1 cellular context compared by ENCODE assay signal in genomic region chr15:101439285-101439919, GRCh38.
TF ChIP-seq lines count a peak whose summit lies in the region.

No MANE protein-coding gene starts in this region.

TF ChIP-seq in HepG2, 621 proteins besides CTCF, POLR2A, EP300 and RAD21 (continued from another document and continues in another):
- TF ChIP-seq, protein P1, sequence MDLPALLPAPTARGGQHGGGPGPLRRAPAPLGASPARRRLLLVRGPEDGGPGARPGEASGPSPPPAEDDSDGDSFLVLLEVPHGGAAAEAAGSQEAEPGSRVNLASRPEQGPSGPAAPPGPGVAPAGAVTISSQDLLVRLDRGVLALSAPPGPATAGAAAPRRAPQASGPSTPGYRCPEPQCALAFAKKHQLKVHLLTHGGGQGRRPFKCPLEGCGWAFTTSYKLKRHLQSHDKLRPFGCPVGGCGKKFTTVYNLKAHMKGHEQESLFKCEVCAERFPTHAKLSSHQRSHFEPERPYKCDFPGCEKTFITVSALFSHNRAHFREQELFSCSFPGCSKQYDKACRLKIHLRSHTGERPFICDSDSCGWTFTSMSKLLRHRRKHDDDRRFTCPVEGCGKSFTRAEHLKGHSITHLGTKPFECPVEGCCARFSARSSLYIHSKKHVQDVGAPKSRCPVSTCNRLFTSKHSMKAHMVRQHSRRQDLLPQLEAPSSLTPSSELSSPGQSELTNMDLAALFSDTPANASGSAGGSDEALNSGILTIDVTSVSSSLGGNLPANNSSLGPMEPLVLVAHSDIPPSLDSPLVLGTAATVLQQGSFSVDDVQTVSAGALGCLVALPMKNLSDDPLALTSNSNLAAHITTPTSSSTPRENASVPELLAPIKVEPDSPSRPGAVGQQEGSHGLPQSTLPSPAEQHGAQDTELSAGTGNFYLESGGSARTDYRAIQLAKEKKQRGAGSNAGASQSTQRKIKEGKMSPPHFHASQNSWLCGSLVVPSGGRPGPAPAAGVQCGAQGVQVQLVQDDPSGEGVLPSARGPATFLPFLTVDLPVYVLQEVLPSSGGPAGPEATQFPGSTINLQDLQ (CRISPR knock-in tag; IDR thresholded peaks at IDR 0.05): no peak
- TF ChIP-seq THAP11 (CRISPR knock-in tag; IDR thresholded peaks at IDR 0.05): peak; percentile 81
- TF ChIP-seq SP4 (CRISPR knock-in tag; IDR thresholded peaks at IDR 0.05): peak; percentile 29; the same call in 1 of the 2 replicates
- no peak for TF ChIP-seq ZNF850 (CRISPR knock-in tag; conservative IDR thresholded peaks at IDR 0.05)
- TF ChIP-seq BHLHE40 (IDR thresholded peaks at IDR 0.05; ENCODE audit: low read length): peak; percentile 47; the same call in 1 of the 2 replicates
- no peak; the same call in 1 of the 2 replicates for TF ChIP-seq MAF1 (CRISPR knock-in tag; IDR thresholded peaks at IDR 0.05; ENCODE audit: borderline replicate concordance)
- TF ChIP-seq KDM3A (CRISPR knock-in tag; IDR thresholded peaks at IDR 0.05; ENCODE audit: low read depth): peak; percentile 86
- no peak; the same call in 1 of the 2 replicates for TF ChIP-seq SSRP1 (CRISPR knock-in tag; IDR thresholded peaks at IDR 0.05)
- TF ChIP-seq HDAC1 (CRISPR knock-in tag; IDR thresholded peaks at IDR 0.05): peak; percentile 95
- TF ChIP-seq, protein P2, sequence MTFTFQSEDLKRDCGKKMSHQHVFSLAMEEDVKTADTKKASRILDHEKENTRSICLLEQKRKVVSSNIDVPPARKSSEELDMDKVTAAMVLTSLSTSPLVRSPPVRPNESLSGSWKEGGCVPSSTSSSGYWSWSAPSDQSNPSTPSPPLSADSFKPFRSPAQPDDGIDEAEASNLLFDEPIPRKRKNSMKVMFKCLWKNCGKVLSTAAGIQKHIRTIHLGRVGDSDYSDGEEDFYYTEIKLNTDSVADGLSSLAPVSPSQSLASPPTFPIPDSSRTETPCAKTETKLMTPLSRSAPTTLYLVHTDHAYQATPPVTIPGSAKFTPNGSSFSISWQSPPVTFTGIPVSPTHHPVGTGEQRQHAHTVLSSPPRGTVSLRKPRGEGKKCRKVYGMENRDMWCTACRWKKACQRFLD (CRISPR knock-in tag; IDR thresholded peaks at IDR 0.05; ENCODE audit: borderline replicate concordance): no peak
- TF ChIP-seq BCLAF1 (IDR thresholded peaks at IDR 0.05): no peak
- peak; percentile 90; the same call in 1 of the 2 replicates for TF ChIP-seq NR2F2 (IDR thresholded peaks at IDR 0.05; ENCODE audit: borderline replicate concordance, low read depth)
- peak; percentile 93 for TF ChIP-seq ZNF614 (CRISPR knock-in tag; IDR thresholded peaks at IDR 0.05; ENCODE audit: borderline replicate concordance)
- peak; percentile 84; the same call in 1 of the 2 replicates for TF ChIP-seq HHEX (CRISPR knock-in tag; IDR thresholded peaks at IDR 0.05)
- no peak; the same call in 1 of the 2 replicates for TF ChIP-seq GTF2F1 (IDR thresholded peaks at IDR 0.05; ENCODE audit: low read length)
- TF ChIP-seq SALL1 (CRISPR knock-in tag; IDR thresholded peaks at IDR 0.05): peak; percentile 95
- 0 out of 2 replicates have a peak, but pooled peaks have one; percentile 53 for TF ChIP-seq ZNF616 (CRISPR knock-in tag; IDR thresholded peaks at IDR 0.05; ENCODE audit: low read depth)
- TF ChIP-seq SAP130 (CRISPR knock-in tag; IDR thresholded peaks at IDR 0.05; ENCODE audit: low read depth): peak; percentile 98
- TF ChIP-seq, protein P3, sequence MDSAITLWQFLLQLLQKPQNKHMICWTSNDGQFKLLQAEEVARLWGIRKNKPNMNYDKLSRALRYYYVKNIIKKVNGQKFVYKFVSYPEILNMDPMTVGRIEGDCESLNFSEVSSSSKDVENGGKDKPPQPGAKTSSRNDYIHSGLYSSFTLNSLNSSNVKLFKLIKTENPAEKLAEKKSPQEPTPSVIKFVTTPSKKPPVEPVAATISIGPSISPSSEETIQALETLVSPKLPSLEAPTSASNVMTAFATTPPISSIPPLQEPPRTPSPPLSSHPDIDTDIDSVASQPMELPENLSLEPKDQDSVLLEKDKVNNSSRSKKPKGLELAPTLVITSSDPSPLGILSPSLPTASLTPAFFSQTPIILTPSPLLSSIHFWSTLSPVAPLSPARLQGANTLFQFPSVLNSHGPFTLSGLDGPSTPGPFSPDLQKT (CRISPR knock-in tag; IDR thresholded peaks at IDR 0.05; ENCODE audit: borderline replicate concordance): no peak
- peak; percentile 88; the same call in 1 of the 2 replicates for TF ChIP-seq ZFP1 (CRISPR knock-in tag; IDR thresholded peaks at IDR 0.05)
- peak; percentile 96 for TF ChIP-seq MIXL1 (CRISPR knock-in tag; IDR thresholded peaks at IDR 0.05)
- no peak for TF ChIP-seq ZNF891 (CRISPR knock-in tag; IDR thresholded peaks at IDR 0.05)
- TF ChIP-seq NCOA2 (CRISPR knock-in tag; IDR thresholded peaks at IDR 0.05): peak; percentile 99
- TF ChIP-seq AKAP8 (CRISPR knock-in tag; IDR thresholded peaks at IDR 0.05): 0 out of 2 replicates have a peak, but pooled peaks have one; percentile 56
- TF ChIP-seq MXD4 (CRISPR knock-in tag; IDR thresholded peaks at IDR 0.05): peak; percentile 95
- TF ChIP-seq, protein P4, sequence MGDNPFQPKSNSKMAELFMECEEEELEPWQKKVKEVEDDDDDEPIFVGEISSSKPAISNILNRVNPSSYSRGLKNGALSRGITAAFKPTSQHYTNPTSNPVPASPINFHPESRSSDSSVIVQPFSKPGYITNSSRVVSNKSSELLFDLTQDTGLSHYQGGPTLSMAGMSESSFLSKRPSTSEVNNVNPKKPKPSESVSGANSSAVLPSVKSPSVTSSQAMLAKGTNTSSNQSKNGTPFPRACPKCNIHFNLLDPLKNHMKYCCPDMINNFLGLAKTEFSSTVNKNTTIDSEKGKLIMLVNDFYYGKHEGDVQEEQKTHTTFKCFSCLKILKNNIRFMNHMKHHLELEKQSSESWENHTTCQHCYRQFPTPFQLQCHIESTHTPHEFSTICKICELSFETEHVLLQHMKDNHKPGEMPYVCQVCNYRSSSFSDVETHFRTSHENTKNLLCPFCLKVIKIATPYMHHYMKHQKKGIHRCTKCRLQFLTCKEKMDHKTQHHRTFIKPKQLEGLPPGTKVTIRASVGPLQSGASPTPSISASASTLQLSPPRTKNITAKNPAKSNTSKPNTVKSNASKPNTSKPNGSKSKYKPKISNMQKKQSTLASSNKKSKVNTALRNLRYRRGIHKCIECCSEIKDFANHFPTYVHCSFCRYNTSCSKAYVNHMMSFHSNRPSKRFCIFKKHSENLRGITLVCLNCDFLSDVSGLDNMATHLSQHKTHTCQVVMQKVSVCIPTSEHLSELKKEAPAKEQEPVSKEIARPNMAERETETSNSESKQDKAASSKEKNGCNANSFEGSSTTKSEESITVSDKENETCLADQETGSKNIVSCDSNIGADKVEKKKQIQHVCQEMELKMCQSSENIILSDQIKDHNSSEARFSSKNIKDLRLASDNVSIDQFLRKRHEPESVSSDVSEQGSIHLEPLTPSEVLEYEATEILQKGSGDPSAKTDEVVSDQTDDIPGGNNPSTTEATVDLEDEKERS (CRISPR knock-in tag; IDR thresholded peaks at IDR 0.05): peak; percentile 99
- no peak for TF ChIP-seq FOXO4 (CRISPR knock-in tag; conservative IDR thresholded peaks at IDR 0.05)
- TF ChIP-seq, protein P5, sequence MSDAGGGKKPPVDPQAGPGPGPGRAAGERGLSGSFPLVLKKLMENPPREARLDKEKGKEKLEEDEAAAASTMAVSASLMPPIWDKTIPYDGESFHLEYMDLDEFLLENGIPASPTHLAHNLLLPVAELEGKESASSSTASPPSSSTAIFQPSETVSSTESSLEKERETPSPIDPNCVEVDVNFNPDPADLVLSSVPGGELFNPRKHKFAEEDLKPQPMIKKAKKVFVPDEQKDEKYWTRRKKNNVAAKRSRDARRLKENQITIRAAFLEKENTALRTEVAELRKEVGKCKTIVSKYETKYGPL (CRISPR knock-in tag; IDR thresholded peaks at IDR 0.05): no peak
- TF ChIP-seq MIER3 (CRISPR knock-in tag; IDR thresholded peaks at IDR 0.05; ENCODE audit: borderline replicate concordance): peak; percentile 97
- no peak for TF ChIP-seq ZNF235 (CRISPR knock-in tag; IDR thresholded peaks at IDR 0.05; ENCODE audit: borderline replicate concordance)
- TF ChIP-seq KLF16 (CRISPR knock-in tag; IDR thresholded peaks at IDR 0.05): peak in 1 of 2 experiments; percentile 94; a peak in 2 of 4 replicates
- no peak for TF ChIP-seq TEAD2 (CRISPR knock-in tag; IDR thresholded peaks at IDR 0.05)
- peak; percentile 69; the same call in 1 of the 2 replicates for TF ChIP-seq ESRRA (CRISPR knock-in tag; IDR thresholded peaks at IDR 0.05; ENCODE audit: low read depth)
- no peak for TF ChIP-seq SYNCRIP (IDR thresholded peaks at IDR 0.05; ENCODE audit: insufficient read depth, low read depth, low read length)
- TF ChIP-seq RBM22 (optimal IDR thresholded peaks at IDR 0.05; ENCODE audit: low read length): peak; percentile 16
- TF ChIP-seq MTF2 (CRISPR knock-in tag; IDR thresholded peaks at IDR 0.05; ENCODE audit: borderline replicate concordance): no peak
- TF ChIP-seq GZF1 (CRISPR knock-in tag; IDR thresholded peaks at IDR 0.05): peak; percentile 18; the same call in 1 of the 2 replicates
- TF ChIP-seq ZNF451 (CRISPR knock-in tag; IDR thresholded peaks at IDR 0.05): no peak
- TF ChIP-seq, protein P6, sequence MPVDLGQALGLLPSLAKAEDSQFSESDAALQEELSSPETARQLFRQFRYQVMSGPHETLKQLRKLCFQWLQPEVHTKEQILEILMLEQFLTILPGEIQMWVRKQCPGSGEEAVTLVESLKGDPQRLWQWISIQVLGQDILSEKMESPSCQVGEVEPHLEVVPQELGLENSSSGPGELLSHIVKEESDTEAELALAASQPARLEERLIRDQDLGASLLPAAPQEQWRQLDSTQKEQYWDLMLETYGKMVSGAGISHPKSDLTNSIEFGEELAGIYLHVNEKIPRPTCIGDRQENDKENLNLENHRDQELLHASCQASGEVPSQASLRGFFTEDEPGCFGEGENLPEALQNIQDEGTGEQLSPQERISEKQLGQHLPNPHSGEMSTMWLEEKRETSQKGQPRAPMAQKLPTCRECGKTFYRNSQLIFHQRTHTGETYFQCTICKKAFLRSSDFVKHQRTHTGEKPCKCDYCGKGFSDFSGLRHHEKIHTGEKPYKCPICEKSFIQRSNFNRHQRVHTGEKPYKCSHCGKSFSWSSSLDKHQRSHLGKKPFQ (CRISPR knock-in tag; IDR thresholded peaks at IDR 0.05; ENCODE audit: insufficient replicate concordance): no peak
- peak; percentile 98 for TF ChIP-seq HMG20B (CRISPR knock-in tag; conservative IDR thresholded peaks at IDR 0.05)
- 0 out of 2 replicates have a peak, but pooled peaks have one; percentile 17 for TF ChIP-seq POLR2AphosphoS5 (IDR thresholded peaks at IDR 0.05; ENCODE audit: low read depth, low read length)
- no peak for TF ChIP-seq HNRNPK (IDR thresholded peaks at IDR 0.05; ENCODE audit: low read depth, low read length, poor library complexity, severe bottlenecking)
- TF ChIP-seq KDM6A (CRISPR knock-in tag; IDR thresholded peaks at IDR 0.05; ENCODE audit: low read depth): peak; percentile 89
- TF ChIP-seq CBX5 (CRISPR knock-in tag; IDR thresholded peaks at IDR 0.05; ENCODE audit: borderline replicate concordance): peak; percentile 26; the same call in 1 of the 2 replicates
- TF ChIP-seq, protein P7, sequence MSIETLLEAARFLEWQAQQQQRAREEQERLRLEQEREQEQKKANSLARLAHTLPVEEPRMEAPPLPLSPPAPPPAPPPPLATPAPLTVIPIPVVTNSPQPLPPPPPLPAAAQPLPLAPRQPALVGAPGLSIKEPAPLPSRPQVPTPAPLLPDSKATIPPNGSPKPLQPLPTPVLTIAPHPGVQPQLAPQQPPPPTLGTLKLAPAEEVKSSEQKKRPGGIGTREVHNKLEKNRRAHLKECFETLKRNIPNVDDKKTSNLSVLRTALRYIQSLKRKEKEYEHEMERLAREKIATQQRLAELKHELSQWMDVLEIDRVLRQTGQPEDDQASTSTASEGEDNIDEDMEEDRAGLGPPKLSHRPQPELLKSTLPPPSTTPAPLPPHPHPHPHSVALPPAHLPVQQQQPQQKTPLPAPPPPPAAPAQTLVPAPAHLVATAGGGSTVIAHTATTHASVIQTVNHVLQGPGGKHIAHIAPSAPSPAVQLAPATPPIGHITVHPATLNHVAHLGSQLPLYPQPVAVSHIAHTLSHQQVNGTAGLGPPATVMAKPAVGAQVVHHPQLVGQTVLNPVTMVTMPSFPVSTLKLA (IDR thresholded peaks at IDR 0.05): peak; percentile 91
- peak; percentile 71; the same call in 1 of the 2 replicates for TF ChIP-seq CCDC6 (CRISPR knock-in tag; IDR thresholded peaks at IDR 0.05)
- TF ChIP-seq ZNF431 (CRISPR knock-in tag; IDR thresholded peaks at IDR 0.05; ENCODE audit: borderline replicate concordance, low read depth): peak; percentile 93
- TF ChIP-seq ZNF180 (CRISPR knock-in tag; IDR thresholded peaks at IDR 0.05; ENCODE audit: borderline replicate concordance, low read depth): no peak
